In the genomic region with DNA sequence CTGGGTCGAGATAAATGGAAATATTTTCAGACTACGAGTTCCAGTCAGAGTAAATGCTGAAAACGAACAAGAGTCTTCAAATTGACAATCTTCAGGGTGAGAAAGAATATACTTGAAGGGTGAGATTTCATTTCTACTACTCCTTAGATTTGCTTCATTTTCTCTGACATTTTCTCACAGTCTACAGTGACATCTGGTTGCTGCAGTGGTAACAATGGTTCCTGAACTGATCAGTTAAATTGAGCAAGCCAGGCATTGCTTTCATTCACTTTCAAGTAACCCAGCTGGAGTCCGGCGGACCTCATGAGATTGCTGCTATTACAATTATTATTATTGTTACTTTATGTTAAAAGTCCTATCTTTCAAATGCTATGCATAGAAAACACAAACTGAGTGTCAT, we compare ENCODE assay signal across 27 cellular contexts.
DNase-seq lines count a peak whose midpoint lies in the region; ATAC-seq and TF ChIP-seq lines count a peak whose summit lies in the region.
"Had no signal": no experiment of that assay in that cellular context is flagged by ENCODE, and none has a peak within 500 bp of the region (broad histone marks: within the 10 kb centered on the region; RNA-seq: fewer than 3 reads in every experiment).

No MANE protein-coding gene starts in this region.

- POLR2A ChIA-PET in WTC11 (lab: Charles Lee), result no interaction called here

- DNase-seq in Ammon's horn (ENCODE audit: low spot score) (peak; percentile 5), NCI-H2227 (lab: John Stamatoyannopoulos, UW; ENCODE audit: unreplicated experiment) (peak; percentile 38), WTC11 (ENCODE audit: low spot score) (no peak), neural progenitor cell (ENCODE audit: low spot score) (peak; percentile 45), HPDE6-E6E7 (ENCODE audit: extremely low spot score) (no peak), esophagus squamous epithelium (lab: John Stamatoyannopoulos, UW) (no peak)
- DNase-seq in activated naive CD4-positive, alpha-beta T cell treated with anti-CD3 and anti-CD28 coated beads, Interleukin-2, amount 50 U/mL, for 72 hours (ENCODE audit: low spot score in 2 of 2), result no peak
- DNase-seq: C1 segment of cervical spinal cord; Caco-2; CD4-positive, alpha-beta memory T cell; DMS79; EL; GDM1; GOT3; HCEC 1CT; KG1; MG63; NCI-H1105 treated with DMSO at 0.1 percent for 48 hours; NCI-H146; NCI-H1930; NCI-H2107; NCI-H446; NCI-H524 treated with DMSO at 0.1 percent for 48 hours; NCI-H82; SIG-M5 had no signal

- H3K36me3 ChIP-seq in neural progenitor cell (no peaks in the 10 kb centered on the region), esophagus squamous epithelium (no peaks in the 10 kb centered on the region)
- H3K36me3 ChIP-seq: MG63 had no signal

- H3K27me3 Mint-ChIP-seq in WTC11 (ENCODE audit: low read depth) (no peaks in the 10 kb centered on the region), neural progenitor cell (ENCODE audit: insufficient read depth, low read depth) (no peaks in the 10 kb centered on the region)
- H3K27me3 Mint-ChIP-seq: CD4-positive, alpha-beta memory T cell had no signal

- H3K4me3 Mint-ChIP-seq in WTC11, result no peak overlapping the region
- no peak overlapping the region for H3K4me3 Mint-ChIP-seq in neural progenitor cell
- H3K4me3 Mint-ChIP-seq: CD4-positive, alpha-beta memory T cell had no signal

- H3K4me3 ChIP-seq in neural progenitor cell (no peak overlapping the region), esophagus squamous epithelium (no peak overlapping the region)
- H3K4me3 ChIP-seq: GM12878, MG63, SK-N-MC had no signal

- H3K36me3 Mint-ChIP-seq in WTC11 (no peaks in the 10 kb centered on the region), neural progenitor cell (no peaks in the 10 kb centered on the region)
- H3K36me3 Mint-ChIP-seq in activated naive CD4-positive, alpha-beta T cell treated with anti-CD3 and anti-CD28 coated beads, Interleukin-2, amount 50 U/mL, for 72 hours, result no peaks in the 10 kb centered on the region
- H3K36me3 Mint-ChIP-seq: CD4-positive, alpha-beta memory T cell had no signal

- H3K27ac ChIP-seq in neural progenitor cell (no peak overlapping the region), esophagus squamous epithelium (no peak overlapping the region)
- H3K27ac ChIP-seq: SK-N-MC had no signal

- no peak for TF ChIP-seq CTCF in WTC11 (IDR thresholded peaks at IDR 0.05)
- peak; percentile 15 for TF ChIP-seq CTCF in neural progenitor cell (IDR thresholded peaks at IDR 0.05)
- no peak for TF ChIP-seq CTCF in esophagus squamous epithelium (IDR thresholded peaks at IDR 0.05)

- no peak overlapping the region for H3K9ac ChIP-seq in neural progenitor cell

- H2AFZ ChIP-seq in neural progenitor cell (replicated peaks), result peak overlapping the region; percentile 78

- no peak overlapping the region for H3K4me2 ChIP-seq in neural progenitor cell

- TF ChIP-seq POLR2A in esophagus squamous epithelium (IDR thresholded peaks at IDR 0.05), result no peak

- no peaks in the 10 kb centered on the region for H4K20me1 ChIP-seq in neural progenitor cell (ENCODE audit: low read depth)

- intact Hi-C loops in esophagus squamous epithelium (cut with DNase I), result no loop called here

- H3K4me1 Mint-ChIP-seq in WTC11, result peaks cover 14% of the 10 kb centered on the region
- peaks cover 11% of the 10 kb centered on the region for H3K4me1 Mint-ChIP-seq in neural progenitor cell
- H3K4me1 Mint-ChIP-seq: CD4-positive, alpha-beta memory T cell had no signal

- 58 to 64% methylated on average over 5 of the region's 5 CpGs for WGBS in esophagus squamous epithelium, 2 donors

- peaks cover 3% of the 10 kb centered on the region; the same call in 1 of the 2 replicates for H3K9me3 Mint-ChIP-seq in WTC11
- H3K9me3 Mint-ChIP-seq in neural progenitor cell, result no peaks in the 10 kb centered on the region
- H3K9me3 Mint-ChIP-seq in activated naive CD4-positive, alpha-beta T cell treated with anti-CD3 and anti-CD28 coated beads, Interleukin-2, amount 50 U/mL, for 72 hours, result peaks cover 9 to 18% of the 10 kb centered on the region in 2 donors

- peak; percentile 72 for ATAC-seq in WTC11
- ATAC-seq in activated naive CD4-positive, alpha-beta T cell treated with anti-CD3 and anti-CD28 coated beads, Interleukin-2, amount 50 U/mL, for 72 hours, result no peak
- ATAC-seq: GM12878 had no signal

- peaks cover 9% of the 10 kb centered on the region for H3K4me1 ChIP-seq in neural progenitor cell
- no peaks in the 10 kb centered on the region for H3K4me1 ChIP-seq in esophagus squamous epithelium

- no peaks in the 10 kb centered on the region for H3K9me3 ChIP-seq in neural progenitor cell (ENCODE audit: low read depth)
- H3K9me3 ChIP-seq in esophagus squamous epithelium, result no peaks in the 10 kb centered on the region
- H3K9me3 ChIP-seq: MG63 had no signal

- H3K27ac Mint-ChIP-seq in WTC11, result no peak overlapping the region
- H3K27ac Mint-ChIP-seq in neural progenitor cell, result no peak overlapping the region
- H3K27ac Mint-ChIP-seq in activated naive CD4-positive, alpha-beta T cell treated with anti-CD3 and anti-CD28 coated beads, Interleukin-2, amount 50 U/mL, for 72 hours, result no peak overlapping the region
- H3K27ac Mint-ChIP-seq: CD4-positive, alpha-beta memory T cell had no signal

- H3K79me2 ChIP-seq in neural progenitor cell (ENCODE audit: low read depth), result no peaks in the 10 kb centered on the region

- H3F3A ChIP-seq in neural progenitor cell (ENCODE audit: low read depth), result no peaks in the 10 kb centered on the region

- no peaks in the 10 kb centered on the region for H3K27me3 ChIP-seq in neural progenitor cell
- H3K27me3 ChIP-seq in esophagus squamous epithelium, result no peaks in the 10 kb centered on the region
- H3K27me3 ChIP-seq: MG63 had no signal

- CTCF ChIA-PET in WTC11 (lab: Charles Lee), result no interaction called here

TF ChIP-seq in WTC11, 78 proteins besides CTCF, POLR2A, EP300 and RAD21:
- TF ChIP-seq HMGA2 (CRISPR knock-in tag; IDR thresholded peaks at IDR 0.05), result no peak
- TF ChIP-seq NFE2L1 (CRISPR knock-in tag; IDR thresholded peaks at IDR 0.05), result no peak
- no peak for TF ChIP-seq ZNF396 (CRISPR knock-in tag; IDR thresholded peaks at IDR 0.05; ENCODE audit: borderline replicate concordance)

Comparison
In these comparisons a context has a peak if more than half of its experiments do, and no peak if none do; other contexts are left out.
1. DNase-seq: peak in Ammon's horn (single experiment), NCI-H2227 (single experiment) and neural progenitor cell (single experiment); none in WTC11 (single experiment), HPDE6-E6E7 (single experiment), activated naive CD4-positive, alpha-beta T cell treated with anti-CD3 and anti-CD28 coated beads, Interleukin-2, amount 50 U/mL, for 72 hours (0 of 2) and esophagus squamous epithelium (single experiment).